8 cellular contexts compared by ENCODE assay signal in the genomic region with DNA sequence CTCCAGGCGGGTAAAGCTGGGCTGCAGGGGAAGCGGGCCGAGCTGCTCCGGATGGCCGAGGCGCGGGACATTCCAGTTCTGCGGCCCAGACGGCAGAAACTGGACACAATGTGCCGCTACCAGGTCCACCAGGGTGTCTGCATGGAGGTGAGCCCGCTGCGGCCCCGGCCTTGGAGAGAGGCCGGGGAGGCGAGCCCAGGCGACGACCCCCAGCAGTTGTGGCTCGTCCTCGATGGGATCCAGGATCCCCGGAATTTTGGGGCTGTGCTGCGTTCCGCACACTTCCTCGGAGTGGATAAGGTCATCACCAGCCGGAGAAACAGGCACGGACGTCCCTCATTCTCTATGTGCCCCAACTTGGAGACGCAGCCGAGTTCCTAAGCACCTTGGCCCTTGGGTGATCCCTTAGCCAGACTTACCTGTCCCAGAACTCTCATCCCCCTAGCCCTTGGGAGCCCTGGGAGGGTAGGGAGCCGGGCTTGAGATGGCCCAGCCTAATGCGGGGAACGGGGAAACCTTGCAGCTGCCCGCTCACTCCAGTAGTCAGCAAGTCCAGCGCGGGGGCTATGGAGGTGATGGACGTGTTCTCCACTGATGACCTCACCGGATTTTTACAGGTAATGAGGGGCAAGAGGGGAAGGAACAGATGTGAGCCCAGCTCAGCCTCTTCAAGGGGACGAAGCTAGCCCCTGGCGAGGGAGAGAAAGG. TPM values are rescaled to one million over a fixed set of nuclear protein-coding genes. Genes with fewer than 3 reads are reported as not detected.
A peak's percentile ranks its signal among the peaks of the same experiment; 100 is the strongest.
DNase-seq lines count a peak whose midpoint lies in the region; ATAC-seq, FAIRE-seq and TF ChIP-seq lines count a peak whose summit lies in the region.

No MANE protein-coding gene starts in this region.

- no peaks in the 10 kb centered on the region for H3K27me3 ChIP-seq in brain microvascular endothelial cell (replicated peaks)

- no peak for TF ChIP-seq POLR2A in A549 (IDR thresholded peaks at IDR 0.05; ENCODE audit: low read length)

- TF ChIP-seq RAD21 in A549 (conservative IDR thresholded peaks at IDR 0.05 in 1 of 2, IDR thresholded peaks at IDR 0.05 in 1 of 2) = no peak

- CTCF ChIA-PET in A549 (lab: Yijun Ruan, JAX) = interaction anchor here (0.5 to 5.5 kb wide), 44 partner anchors 11 to 771 kb away, joined by 3 to 96 read pairs (median 5); a partner anchor contains a TSS

- H3K27ac ChIP-seq in A549 (peak overlapping the region; percentile 87 to 94), brain microvascular endothelial cell (peak overlapping the region; percentile 60)

- in situ Hi-C loops in brain microvascular endothelial cell (cut with HindIII; ENCODE audit: low pct_ligation_motif_present, low sequenced_read_pairs) = no loop called here

- POLR2A ChIA-PET in A549 (lab: Yijun Ruan, JAX) = interaction anchor here (0.5 to 3.1 kb wide), 11 partner anchors 10 to 759 kb away, joined by 3 to 35 read pairs (median 3); a partner anchor contains a TSS

- no peaks in the 10 kb centered on the region for H3K9me3 ChIP-seq in A549

- DNase-seq in A549 (ENCODE audit: low read depth in 1 of 2, low spot score in 1 of 2) (peak in 1 of 2 experiments; percentile 22), NCI-H526 treated with DMSO at 0.1 percent for 48 hours (lab: John Stamatoyannopoulos, UW) (peak; percentile 29), brain microvascular endothelial cell (no peak), left colon (peak in 1 of 2 donors; percentile 50)
- peak; percentile 27 for DNase-seq in stimulated activated naive CD8-positive, alpha-beta T cell treated with anti-CD3 and anti-CD28 coated beads, Interleukin-15, Interleukin-2, amounts not matched to agents 100 U/mL and 50 U/mL, for 24 hours

- H3K36me3 ChIP-seq in brain microvascular endothelial cell (replicated peaks) = no peaks in the 10 kb centered on the region

- TF ChIP-seq EP300 in A549 (IDR thresholded peaks at IDR 0.05) = no peak

- no peak for FAIRE-seq in A549 (lab: Jason Lieb, UNC)

- intact Hi-C loops in left colon (cut with DNase I, micrococcal nuclease) = no loop called here

- peak overlapping the region; percentile 95 for H3K4me2 ChIP-seq in A549

- TF ChIP-seq CTCF in A549 (IDR thresholded peaks at IDR 0.05) (no peak), brain microvascular endothelial cell (IDR thresholded peaks at IDR 0.05; ENCODE audit: low read depth, low read length, missing control alignments) (no peak)

- WGBS in A549 (ENCODE audit: missing lambda C conversion rate) = 5% methylated on average over 26 of the region's 38 CpGs

- ATAC-seq in A549 (peak; percentile 43 to 60), GM19438 (IDR thresholded peaks at IDR 0.05; ENCODE audit: low read depth, unreplicated experiment) (peak; percentile 5), left colon (peak; percentile 20), HG02678 (IDR thresholded peaks at IDR 0.05; ENCODE audit: unreplicated experiment) (no peak), GM19467 (IDR thresholded peaks at IDR 0.05; ENCODE audit: unreplicated experiment) (no peak)
- no peak for ATAC-seq in stimulated activated naive CD8-positive, alpha-beta T cell treated with anti-CD3 and anti-CD28 coated beads, Interleukin-15, Interleukin-2, amounts not matched to agents 100 U/mL and 50 U/mL, for 24 hours

- H3K4me3 ChIP-seq in A549 (peak overlapping the region; percentile 66), brain microvascular endothelial cell (ENCODE audit: low read depth, low read length) (peak overlapping the region; percentile 90)

- H3K4me1 ChIP-seq in A549 = peaks cover 24% of the 10 kb centered on the region

TF ChIP-seq in A549, 52 proteins besides CTCF, POLR2A, EP300 and RAD21:
- TF ChIP-seq, protein P1, sequence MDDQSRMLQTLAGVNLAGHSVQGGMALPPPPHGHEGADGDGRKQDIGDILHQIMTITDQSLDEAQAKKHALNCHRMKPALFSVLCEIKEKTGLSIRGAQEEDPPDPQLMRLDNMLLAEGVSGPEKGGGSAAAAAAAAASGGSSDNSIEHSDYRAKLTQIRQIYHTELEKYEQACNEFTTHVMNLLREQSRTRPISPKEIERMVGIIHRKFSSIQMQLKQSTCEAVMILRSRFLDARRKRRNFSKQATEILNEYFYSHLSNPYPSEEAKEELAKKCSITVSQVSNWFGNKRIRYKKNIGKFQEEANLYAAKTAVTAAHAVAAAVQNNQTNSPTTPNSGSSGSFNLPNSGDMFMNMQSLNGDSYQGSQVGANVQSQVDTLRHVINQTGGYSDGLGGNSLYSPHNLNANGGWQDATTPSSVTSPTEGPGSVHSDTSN (IDR thresholded peaks at IDR 0.05) = peak; percentile 4; the same call in 1 of the 2 replicates
- TF ChIP-seq NFE2L2 (conservative IDR thresholded peaks at IDR 0.05; ENCODE audit: low read length) = no peak
- TF ChIP-seq TP53 (CRISPR knock-in tag; IDR thresholded peaks at IDR 0.05) = 0 out of 2 replicates have a peak, but pooled peaks have one; percentile 6

RNA-seq across cellular contexts. Expression of a gene that starts 0.8 kb away (rescaled TPM):
- polyA plus RNA-seq in A549 (2011; rRNA removed) (11.1 and 12.7 TPM in 2 replicates), A549 (2017; fragmentation: RNase III; extraction: RNeasy Plus Mini Kit Qiagen cat#74134 plus additional on column Dnase treatment) (21.7 to 22.1 TPM (median 21.9 TPM) in 3 replicates)
- 22.5 and 27.6 TPM in 2 replicates for polyA plus RNA-seq in A549 (2012; cell fraction: cytosol; rRNA removed)
- 34.9 and 38.8 TPM in 2 replicates for polyA plus RNA-seq in A549 (2012; cell fraction: nucleus; rRNA removed)
- polyA minus RNA-seq in A549 (2011; rRNA and poly(A)+ RNA removed) = 4.3 and 6.7 TPM in 2 replicates
- 10 to 100 TPM in 1 of 2 donors, 1 to 10 TPM in 1; 7.6 to 10.2 TPM for total RNA-seq in left colon

RNA-seq across cellular contexts. Expression of a gene that starts 10.5 kb away (rescaled TPM):
- polyA plus RNA-seq in A549 (2011; rRNA removed) = 7.4 and 9.5 TPM in 2 replicates
- polyA plus RNA-seq in A549 (2012; cell fraction: cytosol; rRNA removed) = 23.7 and 26.1 TPM in 2 replicates
- 29.0 and 32.4 TPM in 2 replicates for polyA plus RNA-seq in A549 (2012; cell fraction: nucleus; rRNA removed)
- 9.6 to 11.2 TPM (median 11.1 TPM) in 3 replicates for polyA plus RNA-seq in A549 (2017; fragmentation: RNase III; extraction: RNeasy Plus Mini Kit Qiagen cat#74134 plus additional on column Dnase treatment)
- polyA minus RNA-seq in A549 (2011; rRNA and poly(A)+ RNA removed) = 11.7 and 20.5 TPM in 2 replicates
- 100 to 1,000 TPM; 221 to 249 TPM for total RNA-seq in left colon

RNA-seq across cellular contexts. Expression of a gene that starts 57.5 kb away (rescaled TPM):
- polyA plus RNA-seq in A549 (2011; rRNA removed) = 144 and 163 TPM in 2 replicates
- polyA plus RNA-seq in A549 (2012; cell fraction: cytosol; rRNA removed) = 79.3 and 90.6 TPM in 2 replicates
- 97.0 and 107 TPM in 2 replicates for polyA plus RNA-seq in A549 (2012; cell fraction: nucleus; rRNA removed)
- polyA plus RNA-seq in A549 (2017; fragmentation: RNase III; extraction: RNeasy Plus Mini Kit Qiagen cat#74134 plus additional on column Dnase treatment) = 79.9 to 91.9 TPM (median 83.7 TPM) in 3 replicates
- 116 and 122 TPM in 2 replicates for polyA minus RNA-seq in A549 (2011; rRNA and poly(A)+ RNA removed)
- total RNA-seq in left colon = 10 to 100 TPM; 76.4 to 86.7 TPM

Comparison
In these comparisons a context has a peak if more than half of its experiments do, and no peak if none do; other contexts are left out.
1. ATAC-seq: peak in A549 (2 of 2), GM19438 (single experiment) and left colon (single experiment); none in stimulated activated naive CD8-positive, alpha-beta T cell treated with anti-CD3 and anti-CD28 coated beads, Interleukin-15, Interleukin-2, amounts not matched to agents 100 U/mL and 50 U/mL, for 24 hours (single experiment), HG02678 (single experiment) and GM19467 (single experiment).